8 cellular contexts compared by ENCODE assay signal in the genomic region with DNA sequence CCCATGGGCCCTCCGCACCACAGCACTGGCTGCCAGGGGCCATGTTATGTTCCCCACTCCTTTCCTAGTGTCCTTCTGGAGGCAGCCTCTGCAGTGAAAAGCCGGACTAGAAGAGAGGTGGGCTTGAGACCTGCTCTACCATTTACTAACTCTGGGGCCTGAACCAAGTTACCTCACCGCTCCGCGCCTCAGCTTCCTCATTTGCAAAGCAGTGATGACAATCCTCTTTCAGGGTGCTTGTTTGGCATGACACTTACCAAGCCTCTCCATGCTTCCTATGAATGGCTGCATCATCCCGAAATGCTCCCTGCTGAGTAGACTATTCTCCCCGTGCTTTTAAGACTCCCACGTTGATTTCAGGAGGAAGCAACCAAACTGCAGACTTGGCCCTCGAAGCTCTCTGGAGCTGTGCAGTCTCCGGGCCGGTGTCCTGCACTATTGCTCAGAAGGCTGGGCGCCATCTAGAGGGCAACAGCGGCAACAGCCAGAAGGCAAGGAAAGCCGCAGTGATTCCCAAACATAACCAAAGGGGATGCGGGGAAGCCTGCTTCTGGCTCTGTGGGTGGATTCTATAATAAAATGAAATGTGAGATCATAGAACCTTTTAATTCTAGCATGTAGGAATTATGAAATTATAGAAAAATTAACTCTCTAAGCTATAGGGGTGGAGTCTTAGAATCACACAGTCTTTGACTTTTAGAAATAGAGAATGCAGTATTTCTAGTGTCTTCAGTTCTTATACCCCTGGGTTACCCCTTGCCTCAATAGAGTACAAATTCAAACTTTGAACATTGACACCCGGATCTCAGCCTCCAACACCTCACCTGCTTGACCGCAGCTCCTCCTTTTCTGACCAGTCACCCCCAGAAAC.
DNase-seq lines count a peak whose midpoint lies in the region; ATAC-seq and TF ChIP-seq lines count a peak whose summit lies in the region.

No MANE protein-coding gene starts in this region.

- peaks cover 33% of the 10 kb centered on the region for H3K4me1 Mint-ChIP-seq in GM23338
- peaks cover 1% of the 10 kb centered on the region for H3K4me1 Mint-ChIP-seq in activated naive CD8-positive, alpha-beta T cell treated with anti-CD3 and anti-CD28 coated beads, Interleukin-2, amount 10 ng/mL, durations not matched to agents 7 days and 5 days

- peaks cover 6% of the 10 kb centered on the region; the same call in 1 of the 2 replicates for H3K9me2 ChIP-seq in GM23338 (ENCODE audit: insufficient read depth)
- H3K9me2 ChIP-seq in Karpas-422 (replicated peaks; ENCODE audit: insufficient read depth, low read length) = no peaks in the 10 kb centered on the region

- no peaks in the 10 kb centered on the region for H3K27me3 ChIP-seq in GM23338 (ENCODE audit: insufficient read depth)
- H3K27me3 ChIP-seq in Karpas-422 (ENCODE audit: low read length) = no peaks in the 10 kb centered on the region
- peaks cover 0 to 12% (median 0%) of the 10 kb centered on the region in 7 donors for H3K27me3 ChIP-seq in heart right ventricle
- H3K27me3 ChIP-seq in prostate gland (replicated peaks; ENCODE audit: insufficient read depth) = no peaks in the 10 kb centered on the region

- no peaks in the 10 kb centered on the region for H3K36me3 ChIP-seq in GM23338 (ENCODE audit: insufficient read depth)
- no peaks in the 10 kb centered on the region for H3K36me3 ChIP-seq in Karpas-422 (ENCODE audit: insufficient read depth, low read length)
- H3K36me3 ChIP-seq in heart right ventricle = no peaks in the 10 kb centered on the region
- no peaks in the 10 kb centered on the region for H3K36me3 ChIP-seq in prostate gland

- H3K36me3 Mint-ChIP-seq in GM23338 (ENCODE audit: low read depth) = peaks cover 7% of the 10 kb centered on the region; the same call in 1 of the 3 replicates
- no peaks in the 10 kb centered on the region for H3K36me3 Mint-ChIP-seq in activated naive CD8-positive, alpha-beta T cell treated with anti-CD3 and anti-CD28 coated beads, Interleukin-2, amount 10 ng/mL, durations not matched to agents 7 days and 5 days

- POLR2A ChIA-PET in activated naive CD8-positive, alpha-beta T cell treated with anti-CD3 and anti-CD28 coated beads, Interleukin-2, amount 10 ng/mL, durations not matched to agents 7 days and 5 days (lab: Charles Lee) = no interaction called here

- peak; percentile 97 for ATAC-seq in GM23338
- peak; percentile 73 for ATAC-seq in activated naive CD8-positive, alpha-beta T cell treated with anti-CD3 and anti-CD28 coated beads, Interleukin-2, amount 10 ng/mL, durations not matched to agents 7 days and 5 days (ENCODE audit: low read depth)
- ATAC-seq in heart right ventricle = peak; percentile 75 to 92 (median 86)

- H3K4me3 Mint-ChIP-seq in GM23338 = no peak overlapping the region
- H3K4me3 Mint-ChIP-seq in activated naive CD8-positive, alpha-beta T cell treated with anti-CD3 and anti-CD28 coated beads, Interleukin-2, amount 10 ng/mL, durations not matched to agents 7 days and 5 days = no peak overlapping the region

- no peak overlapping the region for H3K27ac Mint-ChIP-seq in GM23338
- H3K27ac Mint-ChIP-seq in activated naive CD8-positive, alpha-beta T cell treated with anti-CD3 and anti-CD28 coated beads, Interleukin-2, amount 10 ng/mL, durations not matched to agents 7 days and 5 days = no peak overlapping the region

- no peak overlapping the region for H3K27ac ChIP-seq in GM23338 (ENCODE audit: low read depth)
- no peak overlapping the region for H3K27ac ChIP-seq in Karpas-422 (ENCODE audit: low read length)
- no peak overlapping the region for H3K27ac ChIP-seq in heart right ventricle
- no peak overlapping the region for H3K27ac ChIP-seq in prostate gland

- no peak overlapping the region for H3K9ac ChIP-seq in Karpas-422 (ENCODE audit: low read length)

- H3K4me3 ChIP-seq in GM23338 (no peak overlapping the region), Karpas-422 (ENCODE audit: low read length) (no peak overlapping the region), heart right ventricle (no peak overlapping the region), prostate gland (no peak overlapping the region)

- H3K9me3 ChIP-seq in Karpas-422 (ENCODE audit: low read length) (no peaks in the 10 kb centered on the region), heart right ventricle (peaks cover 0 to 2% (median 0%) of the 10 kb centered on the region in 11 donors), prostate gland (no peaks in the 10 kb centered on the region)

- H3K4me2 ChIP-seq in GM23338 (no peak overlapping the region), Karpas-422 (ENCODE audit: low read depth, low read length, poor library complexity, severe bottlenecking) (no peak overlapping the region)

- no peaks in the 10 kb centered on the region for H3F3A ChIP-seq in GM23338 (replicated peaks; ENCODE audit: low read depth)

- intact Hi-C loops in heart right ventricle (cut with DNase I) (loop anchor here in 8 of 10 donors (2.0 to 10.0 kb wide), 5 partner anchors 412 to 506 kb away; no protein-coding TSS in a partner anchor), prostate gland (cut with DNase I) (loop anchor here (2.0 to 10.0 kb wide), 2 partner anchors 412 to 506 kb away; no protein-coding TSS in a partner anchor)

- H3K79me2 ChIP-seq in GM23338 (replicated peaks; ENCODE audit: insufficient read depth) = no peaks in the 10 kb centered on the region
- no peaks in the 10 kb centered on the region for H3K79me2 ChIP-seq in Karpas-422 (ENCODE audit: low read length)

- TF ChIP-seq POLR2A in prostate gland (IDR thresholded peaks at IDR 0.05) = no peak

- DNase-seq in GM23338 (ENCODE audit: low spot score) = peak; percentile 90
- DNase-seq in Karpas-422 = peak; percentile 84
- peak; percentile 60 for DNase-seq in RPMI8226
- DNase-seq in activated naive CD8-positive, alpha-beta T cell treated with anti-CD3 and anti-CD28 coated beads, Interleukin-2, amount 10 ng/mL, durations not matched to agents 7 days and 5 days = peak; percentile 59
- peak; percentile 68 to 73 for DNase-seq in heart right ventricle
- DNase-seq in prostate gland (ENCODE audit: low spot score) = peak; percentile 75
- DNase-seq in OCI-M2 (lab: John Stamatoyannopoulos, UW; ENCODE audit: unreplicated experiment) = no peak

- peak; percentile 23 for TF ChIP-seq CTCF in GM12801 (IDR thresholded peaks at IDR 0.05; ENCODE audit: extremely low read depth, insufficient read length)
- TF ChIP-seq CTCF in GM23338 (conservative IDR thresholded peaks at IDR 0.05; ENCODE audit: low read depth in 2 of 2) = peak; percentile 93 to 95
- peak; percentile 80 to 93 (median 91) for TF ChIP-seq CTCF in heart right ventricle (IDR thresholded peaks at IDR 0.05)
- peak; percentile 74 to 84 (median 80) for TF ChIP-seq CTCF in prostate gland (IDR thresholded peaks at IDR 0.05)

- 34% methylated on average over 17 of the region's 17 CpGs for WGBS in heart right ventricle, 2 donors
- 36% methylated on average over 17 of the region's 17 CpGs for WGBS in prostate gland

- H3K4me1 ChIP-seq in GM23338 (ENCODE audit: insufficient read depth) = peaks cover 21% of the 10 kb centered on the region
- no peaks in the 10 kb centered on the region for H3K4me1 ChIP-seq in Karpas-422 (ENCODE audit: low read length)
- peaks cover 0 to 10% (median 1%) of the 10 kb centered on the region in 9 donors for H3K4me1 ChIP-seq in heart right ventricle
- peaks cover 5% of the 10 kb centered on the region for H3K4me1 ChIP-seq in prostate gland (replicated peaks)

- H2AFZ ChIP-seq in GM23338 = peak overlapping the region; percentile 52; the same call in 1 of the 2 replicates
- no peak overlapping the region for H2AFZ ChIP-seq in Karpas-422 (ENCODE audit: low read length)

- peaks cover 1% of the 10 kb centered on the region for H3K27me3 Mint-ChIP-seq in GM23338 (ENCODE audit: insufficient read depth, low read depth, poor library complexity)
- peaks cover 4% of the 10 kb centered on the region for H3K27me3 Mint-ChIP-seq in activated naive CD8-positive, alpha-beta T cell treated with anti-CD3 and anti-CD28 coated beads, Interleukin-2, amount 10 ng/mL, durations not matched to agents 7 days and 5 days

- H4K20me1 ChIP-seq in GM23338 (replicated peaks; ENCODE audit: insufficient read depth) (no peaks in the 10 kb centered on the region), Karpas-422 (ENCODE audit: insufficient read depth, low read depth, low read length) (no peaks in the 10 kb centered on the region)

- peaks cover 9% of the 10 kb centered on the region; the same call in 2 of the 3 replicates for H3K9me3 Mint-ChIP-seq in GM23338
- H3K9me3 Mint-ChIP-seq in activated naive CD8-positive, alpha-beta T cell treated with anti-CD3 and anti-CD28 coated beads, Interleukin-2, amount 10 ng/mL, durations not matched to agents 7 days and 5 days = no peaks in the 10 kb centered on the region

TF ChIP-seq in GM23338, 12 proteins besides CTCF, POLR2A, EP300 and RAD21 (continues in another document):
- TF ChIP-seq, protein P1, sequence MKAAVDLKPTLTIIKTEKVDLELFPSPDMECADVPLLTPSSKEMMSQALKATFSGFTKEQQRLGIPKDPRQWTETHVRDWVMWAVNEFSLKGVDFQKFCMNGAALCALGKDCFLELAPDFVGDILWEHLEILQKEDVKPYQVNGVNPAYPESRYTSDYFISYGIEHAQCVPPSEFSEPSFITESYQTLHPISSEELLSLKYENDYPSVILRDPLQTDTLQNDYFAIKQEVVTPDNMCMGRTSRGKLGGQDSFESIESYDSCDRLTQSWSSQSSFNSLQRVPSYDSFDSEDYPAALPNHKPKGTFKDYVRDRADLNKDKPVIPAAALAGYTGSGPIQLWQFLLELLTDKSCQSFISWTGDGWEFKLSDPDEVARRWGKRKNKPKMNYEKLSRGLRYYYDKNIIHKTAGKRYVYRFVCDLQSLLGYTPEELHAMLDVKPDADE (IDR thresholded peaks at IDR 0.05) = no peak
- TF ChIP-seq EZH2phosphoT487 (IDR thresholded peaks at IDR 0.05; ENCODE audit: unreplicated experiment) (no peak), STAT1 (IDR thresholded peaks at IDR 0.05; ENCODE audit: unreplicated experiment) (no peak), CREB1 (CRISPR knock-in tag; IDR thresholded peaks at IDR 0.05; ENCODE audit: low read depth) (no peak), NANOG (IDR thresholded peaks at IDR 0.05; ENCODE audit: borderline replicate concordance) (no peak)

Comparison
In these comparisons a context has a peak if more than half of its experiments do, and no peak if none do; other contexts are left out.
1. CTCF ChIP-seq: peak in every context shown above with its lines; median percentile 94 in GM23338; 91 in heart right ventricle; 80 in prostate gland; 23 in GM12801.